24 cellular contexts compared by ENCODE assay signal in the genomic region with DNA sequence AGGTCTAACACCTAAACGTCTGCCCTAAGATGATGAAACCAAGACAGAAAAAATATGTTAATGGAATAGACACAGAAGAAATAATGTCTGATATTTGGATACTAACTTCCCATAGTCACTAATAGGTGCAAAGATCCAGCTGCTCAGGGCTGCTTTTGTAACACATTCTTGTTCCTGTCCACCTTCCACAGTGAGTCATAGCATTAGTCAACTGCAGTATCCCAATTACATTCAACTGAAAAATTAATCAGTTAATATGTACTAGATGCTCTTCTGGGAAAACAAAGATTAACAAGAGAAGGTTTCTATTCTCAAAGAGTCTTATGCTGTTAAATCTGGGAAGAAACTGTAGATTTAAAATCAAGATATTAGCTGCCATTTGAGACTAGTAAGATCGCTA. TPM values are rescaled to one million over a fixed set of nuclear protein-coding genes. Genes with fewer than 3 reads are reported as not detected.
"Had no signal": no experiment of that assay in that cellular context is flagged by ENCODE, and none has a peak within 500 bp of the region (broad histone marks: within the 10 kb centered on the region; RNA-seq: fewer than 3 reads in every experiment).

No MANE protein-coding gene starts in this region.

- H3K36me3 ChIP-seq: cardiac muscle cell, gastroesophageal sphincter, heart right ventricle, lower lobe of right lung, neutrophil, thoracic aorta, upper lobe of left lung, WERI-Rb-1 had no signal

- H3K36me3 Mint-ChIP-seq: activated naive CD4-positive, alpha-beta T cell treated with anti-CD3 and anti-CD28 coated beads, Interleukin-2, amount 50 U/mL, for 24 hours; immature natural killer cell; natural killer cell treated with Interleukin-12 subunit alpha and Interleukin-12 subunit beta and Interleukin-15 and Interleukin-18, amount 100 ng/mL, for 72 hours; stimulated activated naive B cell treated with anti-CD40 and anti-IgM and Interleukin-4, amounts not matched to agents 10 μg/mL and 1 μg/mL and 100 μg/mL, for 72 hours had no signal

- H3K4me1 ChIP-seq: gastroesophageal sphincter, heart right ventricle, lower lobe of right lung, parathyroid adenoma had no signal

- H3K9me3 ChIP-seq: gastroesophageal sphincter, lower lobe of right lung, neutrophil, thoracic aorta, upper lobe of left lung had no signal

- H3K9ac ChIP-seq: parathyroid adenoma had no signal

- H3K27me3 Mint-ChIP-seq: stimulated activated naive B cell treated with anti-CD40 and anti-IgM and Interleukin-4, amounts not matched to agents 10 μg/mL and 1 μg/mL and 100 μg/mL, for 72 hours had no signal

- H3K9me3 Mint-ChIP-seq: activated naive CD4-positive, alpha-beta T cell treated with anti-CD3 and anti-CD28 coated beads, Interleukin-2, amount 50 U/mL, for 24 hours; effector memory CD8-positive, alpha-beta T cell; natural killer cell treated with Interleukin-12 subunit alpha and Interleukin-12 subunit beta and Interleukin-15 and Interleukin-18, amount 100 ng/mL, for 72 hours; stimulated activated naive B cell treated with anti-CD40 and anti-IgM and Interleukin-4, amounts not matched to agents 10 μg/mL and 1 μg/mL and 100 μg/mL, for 72 hours had no signal

- DNase-seq: activated CD4-positive, alpha-beta T cell treated with anti-CD3 and anti-CD28 coated beads for 1 hour; activated CD8-positive, alpha-beta memory T cell treated with anti-CD3 and anti-CD28 coated beads for 24 hours; activated gamma-delta T cell; effector memory CD8-positive, alpha-beta T cell; heart right ventricle; immature natural killer cell; lower lobe of right lung; stimulated activated naive B cell treated with anti-CD40 and anti-IgM and Interleukin-4, amounts not matched to agents 10 μg/mL and 1 μg/mL and 100 μg/mL, for 72 hours; upper lobe of left lung; WERI-Rb-1 had no signal

- H3K27ac Mint-ChIP-seq: activated naive CD4-positive, alpha-beta T cell treated with anti-CD3 and anti-CD28 coated beads, Interleukin-2, amount 50 U/mL, for 24 hours; effector memory CD8-positive, alpha-beta T cell; immature natural killer cell; natural killer cell treated with Interleukin-12 subunit alpha and Interleukin-12 subunit beta and Interleukin-15 and Interleukin-18, amount 100 ng/mL, for 72 hours; stimulated activated naive B cell treated with anti-CD40 and anti-IgM and Interleukin-4, amounts not matched to agents 10 μg/mL and 1 μg/mL and 100 μg/mL, for 72 hours had no signal

- H3K4me1 Mint-ChIP-seq: activated naive CD4-positive, alpha-beta T cell treated with anti-CD3 and anti-CD28 coated beads, Interleukin-2, amount 50 U/mL, for 24 hours; immature natural killer cell; stimulated activated naive B cell treated with anti-CD40 and anti-IgM and Interleukin-4, amounts not matched to agents 10 μg/mL and 1 μg/mL and 100 μg/mL, for 72 hours had no signal

- H3K4me2 ChIP-seq: smooth muscle cell had no signal

- H2AFZ ChIP-seq: parathyroid adenoma had no signal

- H3K79me2 ChIP-seq: parathyroid adenoma had no signal

- ATAC-seq: effector memory CD8-positive, alpha-beta T cell; gastroesophageal sphincter; heart right ventricle; lower lobe of right lung; natural killer cell treated with Interleukin-12 subunit alpha and Interleukin-12 subunit beta and Interleukin-15 and Interleukin-18, amount 100 ng/mL, for 72 hours; sciatic nerve; stimulated activated naive B cell treated with anti-CD40 and anti-IgM and Interleukin-4, amounts not matched to agents 10 μg/mL and 1 μg/mL and 100 μg/mL, for 72 hours had no signal

- H3K4me3 ChIP-seq: cardiac muscle cell, gastroesophageal sphincter, heart right ventricle, lower lobe of right lung, smooth muscle cell, thoracic aorta, upper lobe of left lung had no signal

- H3K27me3 ChIP-seq: cardiac muscle cell, neutrophil, upper lobe of left lung had no signal

- H3K4me3 Mint-ChIP-seq: activated naive CD4-positive, alpha-beta T cell treated with anti-CD3 and anti-CD28 coated beads, Interleukin-2, amount 50 U/mL, for 24 hours; effector memory CD8-positive, alpha-beta T cell; immature natural killer cell; natural killer cell treated with Interleukin-12 subunit alpha and Interleukin-12 subunit beta and Interleukin-15 and Interleukin-18, amount 100 ng/mL, for 72 hours; stimulated activated naive B cell treated with anti-CD40 and anti-IgM and Interleukin-4, amounts not matched to agents 10 μg/mL and 1 μg/mL and 100 μg/mL, for 72 hours had no signal

- H3K27ac ChIP-seq: cardiac muscle cell, epithelial cell of prostate, gastroesophageal sphincter, heart right ventricle, lower lobe of right lung, neutrophil, parathyroid adenoma, thoracic aorta, upper lobe of left lung, WERI-Rb-1 had no signal

RNA-seq across cellular contexts. Expression of a gene that starts 47.6 kb away (rescaled TPM):
- total RNA-seq: cardiac muscle cell; chondrocyte; dermis microvascular lymphatic vessel endothelial cell; heart right ventricle; lower lobe of right lung; natural killer cell treated with Interleukin-12 subunit alpha and Interleukin-12 subunit beta and Interleukin-15 and Interleukin-18, amount 100 ng/mL, for 72 hours; sciatic nerve; T-helper 2 cell treated with Interferon-gamma antibody and Interleukin-4, amounts not matched to agents 100 ng/mL and 5 ng/mL, for 36 hours; thoracic aorta; upper lobe of left lung had no signal
- polyA plus RNA-seq: adipose tissue, cardiac muscle cell, heart right ventricle, immature natural killer cell had no signal
